ENCODE assay signal across 13 cellular contexts in genomic region chr3:123884993-123885392, GRCh38. TPM values are rescaled to one million over a fixed set of nuclear protein-coding genes. Genes with fewer than 3 reads are reported as not detected.
A peak's percentile ranks its signal among the peaks of the same experiment; 100 is the strongest.
DNase-seq lines count a peak whose midpoint lies in the region; ATAC-seq and TF ChIP-seq lines count a peak whose summit lies in the region.
"Had no signal": no experiment of that assay in that cellular context is flagged by ENCODE, and none has a peak within 500 bp of the region (broad histone marks: within the 10 kb centered on the region; RNA-seq: fewer than 3 reads in every experiment).

No MANE protein-coding gene starts in this region.

- intact Hi-C loops in adrenal gland (cut with DNase I): no loop called here

- peaks cover 32% of the 10 kb centered on the region for H3K27me3 Mint-ChIP-seq in H9 (ENCODE audit: low read depth)

- peak overlapping the region in 1 of 2 experiments; percentile 65; a peak in 3 of 5 replicates for H3K4me3 Mint-ChIP-seq in H9
- peak overlapping the region; percentile 45 for H3K4me3 Mint-ChIP-seq in stimulated activated effector memory CD8-positive, alpha-beta T cell treated with anti-CD3 and anti-CD28 coated beads, Interleukin-12 subunit alpha, Interleukin-12 subunit beta, amount 100 ng/mL, for 72 hours

- H2BK12ac ChIP-seq in H9 (ENCODE audit: insufficient read length, low read depth, low read length): no peak overlapping the region

- no peaks in the 10 kb centered on the region for H3K79me1 ChIP-seq in H9 (ENCODE audit: insufficient read depth, low read depth, low read length, poor library complexity, severe bottlenecking)

- H3T11ph ChIP-seq in H9 (ENCODE audit: low read length): no peak overlapping the region

- peak overlapping the region; percentile 89 for H3K4me3 ChIP-seq in SK-N-MC
- H3K4me3 ChIP-seq in iPS-15b (ENCODE audit: low read depth, low read length): peak overlapping the region; percentile 78
- no peak overlapping the region for H3K4me3 ChIP-seq in adrenal gland

- H3K9me3 ChIP-seq in H9 (ENCODE audit: control insufficient read depth, low read depth, low read length) (no peaks in the 10 kb centered on the region), SK-N-MC (ENCODE audit: low read depth, low read length) (no peaks in the 10 kb centered on the region; the same call in 1 of the 2 replicates), iPS-15b (ENCODE audit: control insufficient read depth, insufficient read depth, low read length) (no peaks in the 10 kb centered on the region), adrenal gland (replicated peaks in 1 of 3) (no peaks in the 10 kb centered on the region)
- H3K9me3 ChIP-seq: thyroid gland had no signal

- no peaks in the 10 kb centered on the region for H3K36me3 ChIP-seq in SK-N-MC (ENCODE audit: insufficient read depth, low read length)
- H3K36me3 ChIP-seq in iPS-15b (ENCODE audit: control insufficient read depth, insufficient read depth, low read length): no peaks in the 10 kb centered on the region
- no peaks in the 10 kb centered on the region for H3K36me3 ChIP-seq in adrenal gland (replicated peaks in 1 of 2)
- H3K36me3 ChIP-seq: brain microvascular endothelial cell, thyroid gland had no signal

- no peak overlapping the region for H2BK20ac ChIP-seq in H9 (ENCODE audit: low read depth, low read length, poor library complexity, severe bottlenecking)

- no peak overlapping the region for H3K27ac ChIP-seq in H9 (ENCODE audit: insufficient read length, low read depth, low read length)
- H3K27ac ChIP-seq in SK-N-MC: no peak overlapping the region
- no peak overlapping the region for H3K27ac ChIP-seq in adrenal gland
- H3K27ac ChIP-seq: brain microvascular endothelial cell, thyroid gland had no signal

- no peak overlapping the region for H2AFZ ChIP-seq in H9 (ENCODE audit: low read length)

- DNase-seq in H9: no peak
- no peak for DNase-seq in SK-N-MC (ENCODE audit: low read depth, low spot score)
- no peak for DNase-seq in stimulated activated effector memory CD8-positive, alpha-beta T cell treated with anti-CD3 and anti-CD28 coated beads, Interleukin-12 subunit alpha, Interleukin-12 subunit beta, amount 100 ng/mL, for 72 hours (ENCODE audit: low spot score in 2 of 2)
- no peak for DNase-seq in activated CD4-positive, alpha-beta T cell treated with anti-CD3 and anti-CD28 coated beads, Interleukin-2, amount 50 U/mL, for 4 hours
- DNase-seq in adrenal gland: no peak
- DNase-seq: KG1 had no signal

- H4K8ac ChIP-seq in H9 (replicated peaks; ENCODE audit: insufficient read length, low read depth, low read length): no peak overlapping the region

- H3K36me3 Mint-ChIP-seq in H9 (ENCODE audit: insufficient read depth in 1 of 3, low read depth in 3 of 3): peaks cover 0 to 19% (median 5%) of the 10 kb centered on the region in 3 experiments; a peak in 5 of 7 replicates
- no peaks in the 10 kb centered on the region for H3K36me3 Mint-ChIP-seq in stimulated activated effector memory CD8-positive, alpha-beta T cell treated with anti-CD3 and anti-CD28 coated beads, Interleukin-12 subunit alpha, Interleukin-12 subunit beta, amount 100 ng/mL, for 72 hours
- H3K36me3 Mint-ChIP-seq: CD4-positive, CD25-positive, alpha-beta regulatory T cell had no signal

- no peak overlapping the region for H2AK5ac ChIP-seq in H9 (ENCODE audit: insufficient read length, low read length)

- H2BK120ac ChIP-seq in H9 (ENCODE audit: low read depth, low read length, poor library complexity, severe bottlenecking): no peak overlapping the region

- H3K4ac ChIP-seq in H9 (ENCODE audit: low read depth, low read length): no peak overlapping the region

- no peaks in the 10 kb centered on the region for H3K79me2 ChIP-seq in H9 (ENCODE audit: insufficient read depth, low read length)

- no peak overlapping the region for H3K23ac ChIP-seq in H9 (ENCODE audit: insufficient read length, low read depth, low read length)

- no peak overlapping the region for H4K5ac ChIP-seq in H9 (ENCODE audit: insufficient read length, low read depth, low read length)

- H3K9ac ChIP-seq in H9 (ENCODE audit: extremely low read depth, insufficient read length, low read length) (no peak overlapping the region), SK-N-MC (ENCODE audit: insufficient read length) (no peak overlapping the region), iPS-15b (ENCODE audit: low read depth, low read length) (no peak overlapping the region)

- no peak overlapping the region for H2BK5ac ChIP-seq in H9 (ENCODE audit: insufficient read length, low read length)

- no peak overlapping the region for H3K27ac Mint-ChIP-seq in H9
- no peak overlapping the region for H3K27ac Mint-ChIP-seq in stimulated activated effector memory CD8-positive, alpha-beta T cell treated with anti-CD3 and anti-CD28 coated beads, Interleukin-12 subunit alpha, Interleukin-12 subunit beta, amount 100 ng/mL, for 72 hours
- H3K27ac Mint-ChIP-seq: activated CD8-positive, alpha-beta memory T cell treated with anti-CD3 and anti-CD28 coated beads, Interleukin-2, amount 10 ng/mL, durations not matched to agents 7 days and 5 days; CD4-positive, CD25-positive, alpha-beta regulatory T cell; dendritic cell treated with granulocyte-macrophage colony-stimulating factor and Interleukin-4, amounts not matched to agents 40 ng/mL and 50 ng/mL, for 4 days had no signal

- TF ChIP-seq POLR2A in adrenal gland (IDR thresholded peaks at IDR 0.05): no peak

- H3K4me2 ChIP-seq in H9 (ENCODE audit: insufficient read depth, insufficient read length, low read length): peak overlapping the region; percentile 56

- peaks cover 13% of the 10 kb centered on the region for H3K23me2 ChIP-seq in H9 (ENCODE audit: insufficient read length, low read depth, low read length, poor library complexity, severe bottlenecking)

- H3K27me3 ChIP-seq in H9 (ENCODE audit: insufficient read depth, low read length): peaks cover 4% of the 10 kb centered on the region; the same call in 1 of the 2 replicates
- peaks cover 16% of the 10 kb centered on the region for H3K27me3 ChIP-seq in iPS-15b (ENCODE audit: control insufficient read depth, insufficient read depth, low read length)
- H3K27me3 ChIP-seq in adrenal gland: no peaks in the 10 kb centered on the region
- H3K27me3 ChIP-seq: brain microvascular endothelial cell, thyroid gland had no signal

- H3K4me1 ChIP-seq in H9 (ENCODE audit: insufficient read depth, low read length) (no peaks in the 10 kb centered on the region), iPS-15b (ENCODE audit: control insufficient read depth, insufficient read depth, low read length) (peaks cover 8% of the 10 kb centered on the region), adrenal gland (replicated peaks in 1 of 2) (peaks cover 8 to 9% of the 10 kb centered on the region in 2 donors)

- H3K56ac ChIP-seq in H9 (ENCODE audit: insufficient read length, low read depth, low read length): no peak overlapping the region

- peaks cover 21 to 26% of the 10 kb centered on the region in 2 experiments for H3K4me1 Mint-ChIP-seq in H9
- peaks cover 8% of the 10 kb centered on the region for H3K4me1 Mint-ChIP-seq in stimulated activated effector memory CD8-positive, alpha-beta T cell treated with anti-CD3 and anti-CD28 coated beads, Interleukin-12 subunit alpha, Interleukin-12 subunit beta, amount 100 ng/mL, for 72 hours

- H4K91ac ChIP-seq in H9 (ENCODE audit: insufficient read length, low read depth, low read length): no peak overlapping the region

- no peak overlapping the region for H3K14ac ChIP-seq in H9 (ENCODE audit: insufficient read depth, low read length)

- no peak overlapping the region for H3K18ac ChIP-seq in H9 (ENCODE audit: insufficient read length, low read depth, low read length)

- H2BK15ac ChIP-seq in H9 (ENCODE audit: low read depth, low read length): no peak overlapping the region

- H4K20me1 ChIP-seq in H9 (ENCODE audit: control insufficient read depth, insufficient read depth, insufficient read length): no peaks in the 10 kb centered on the region

- peaks cover 13 to 25% of the 10 kb centered on the region in 2 experiments for H3K9me3 Mint-ChIP-seq in H9
- no peaks in the 10 kb centered on the region for H3K9me3 Mint-ChIP-seq in stimulated activated effector memory CD8-positive, alpha-beta T cell treated with anti-CD3 and anti-CD28 coated beads, Interleukin-12 subunit alpha, Interleukin-12 subunit beta, amount 100 ng/mL, for 72 hours

- TF ChIP-seq CTCF in H9 (conservative IDR thresholded peaks at IDR 0.05): no peak
- no peak for TF ChIP-seq CTCF in adrenal gland (IDR thresholded peaks at IDR 0.05)

- ATAC-seq in stimulated activated effector memory CD8-positive, alpha-beta T cell treated with anti-CD3 and anti-CD28 coated beads, Interleukin-12 subunit alpha, Interleukin-12 subunit beta, amount 100 ng/mL, for 72 hours: no peak
- ATAC-seq in GM18498 (IDR thresholded peaks at IDR 0.05; ENCODE audit: unreplicated experiment): no peak

RNA-seq across cellular contexts. Expression of gene MYLK, which starts 0.9 kb away (rescaled TPM):
- total RNA-seq in H9 (2021): 10.1 and 10.4 TPM in 2 replicates
- 100 to 1,000 TPM in 2 of 8 donors, 10 to 100 TPM in 6; 17.1 to 124 (median 76.0) TPM for total RNA-seq in adrenal gland
- polyA plus RNA-seq in adrenal gland: 10 to 100 TPM; 13.3 to 47.9 (median 26.7) TPM

Comparison
In these comparisons a context has a peak if more than half of its experiments do, and no peak if none do; other contexts are left out.
1. H3K4me3 ChIP-seq: peak in SK-N-MC (single experiment) and iPS-15b (single experiment); none in adrenal gland (0 of 4).